In genomic region chr5:68444048-68444447, GRCh38 we compare ENCODE assay signal across 17 cellular contexts.
"Had no signal": no experiment of that assay in that cellular context is flagged by ENCODE, and none has a peak within 500 bp of the region (broad histone marks: within the 10 kb centered on the region; RNA-seq: fewer than 3 reads in every experiment).

No MANE protein-coding gene starts in this region.

- H3K27ac Mint-ChIP-seq: activated B cell treated with CpG ODN at 0.5 μM for 24 hours; activated naive CD8-positive, alpha-beta T cell treated with anti-CD3 and anti-CD28 coated beads for 36 hours; activated T-cell treated with anti-CD3 and anti-CD28 coated beads, Interleukin-2, amount 50 U/mL, for 72 hours; endodermal cell; type B pancreatic cell had no signal

- H3K27me3 Mint-ChIP-seq: activated B cell treated with CpG ODN at 0.5 μM for 24 hours, type B pancreatic cell had no signal

- H3K27me3 ChIP-seq: dorsolateral prefrontal cortex had no signal

- H3K4me3 Mint-ChIP-seq: activated B cell treated with CpG ODN at 0.5 μM for 24 hours; activated naive CD8-positive, alpha-beta T cell treated with anti-CD3 and anti-CD28 coated beads for 36 hours; activated T-cell treated with anti-CD3 and anti-CD28 coated beads, Interleukin-2, amount 50 U/mL, for 72 hours; endodermal cell; type B pancreatic cell had no signal

- ATAC-seq: activated T-cell treated with anti-CD3 and anti-CD28 coated beads, Interleukin-2, amount 50 U/mL, for 72 hours had no signal

- H3K79me2 ChIP-seq: parathyroid adenoma had no signal

- H3K36me3 Mint-ChIP-seq: activated naive CD8-positive, alpha-beta T cell treated with anti-CD3 and anti-CD28 coated beads for 36 hours; type B pancreatic cell had no signal

- DNase-seq: activated B cell treated with CpG ODN at 0.5 μM for 24 hours; activated CD4-positive, alpha-beta T cell treated with anti-CD3 and anti-CD28 coated beads for 48 hours; activated CD8-positive, alpha-beta memory T cell treated with anti-CD3 and anti-CD28 coated beads, Interleukin-2, amount 50 U/mL, for 48 hours; activated gamma-delta T cell treated with Interleukin-2 at 50 U/mL for 16 hours; activated naive CD8-positive, alpha-beta T cell treated with anti-CD3 and anti-CD28 coated beads for 36 hours; activated T-cell treated with anti-CD3 and anti-CD28 coated beads, Interleukin-2, amount 50 U/mL, for 72 hours; anterior cingulate cortex; dorsolateral prefrontal cortex; endodermal cell; foreskin melanocyte; kidney glomerular epithelial cell; stimulated activated CD4-positive, alpha-beta T cell treated with anti-CD3 and anti-CD28 coated beads, Interleukin-4, amount 100 ng/mL, for 4 hours; stimulated activated CD8-positive, alpha-beta memory T cell treated with anti-CD3 and anti-CD28 coated beads, Interleukin-4, amount 100 ng/mL, for 48 hours; stimulated activated naive CD4-positive, alpha-beta T cell treated with Interleukin-2 at 50 U/mL for 16 hours; SW 1271 had no signal

- H3K9me3 Mint-ChIP-seq: activated B cell treated with CpG ODN at 0.5 μM for 24 hours, endodermal cell had no signal

- H3K9ac ChIP-seq: parathyroid adenoma had no signal
